ENCODE assay signal across 12 cellular contexts in the genomic region with DNA sequence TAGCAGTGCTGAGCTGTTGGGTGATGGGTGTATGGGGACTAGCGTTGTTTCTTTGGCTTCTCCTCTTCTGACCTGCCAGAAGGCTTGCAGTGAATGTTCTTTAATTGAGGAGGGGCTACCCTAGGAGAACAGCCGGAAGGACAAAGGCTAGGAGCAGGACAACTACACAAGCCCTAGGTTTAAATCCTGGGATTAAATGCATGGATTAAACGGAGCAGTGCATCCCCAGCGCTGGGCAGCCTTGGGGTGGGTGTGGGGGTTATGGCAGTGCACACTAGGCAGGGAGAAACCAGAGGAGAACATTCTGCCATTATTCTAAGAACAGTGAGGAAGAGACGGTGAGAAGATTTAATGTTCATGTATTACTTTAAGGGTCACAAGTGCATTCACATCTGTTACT.
A peak's percentile ranks its signal among the peaks of the same experiment; 100 is the strongest.
DNase-seq lines count a peak whose midpoint lies in the region; ATAC-seq and TF ChIP-seq lines count a peak whose summit lies in the region.
"Had no signal": no experiment of that assay in that cellular context is flagged by ENCODE, and none has a peak within 500 bp of the region (broad histone marks: within the 10 kb centered on the region; RNA-seq: fewer than 3 reads in every experiment).

No MANE protein-coding gene starts in this region.

- H3K36me3 Mint-ChIP-seq in dendritic cell treated with granulocyte-macrophage colony-stimulating factor and Interleukin-4, amounts not matched to agents 40 ng/mL and 50 ng/mL, for 4 days (ENCODE audit: low read depth), result peaks cover 100% of the 10 kb centered on the region
- H3K36me3 Mint-ChIP-seq in neural crest cell (ENCODE audit: low read depth) (peaks cover 6% of the 10 kb centered on the region), type B pancreatic cell (peaks cover 9% of the 10 kb centered on the region)

- intact Hi-C loops in dendritic cell treated with granulocyte-macrophage colony-stimulating factor and Interleukin-4, amounts not matched to agents 40 ng/mL and 50 ng/mL, for 4 days (cut with micrococcal nuclease), result no loop called here

- no peak for TF ChIP-seq CTCF in neural crest cell (conservative IDR thresholded peaks at IDR 0.05)
- no peak for TF ChIP-seq CTCF in type B pancreatic cell (conservative IDR thresholded peaks at IDR 0.05)

- no peak for ATAC-seq in stimulated activated naive CD8-positive, alpha-beta T cell treated with anti-CD3 and anti-CD28 coated beads, Interleukin-15, amount 100 ng/mL, for 72 hours
- no peak for ATAC-seq in stimulated activated naive CD8-positive, alpha-beta T cell treated with anti-CD3 and anti-CD28 coated beads, Interleukin-15, Interleukin-2, amounts not matched to agents 100 U/mL and 50 U/mL, for 24 hours
- ATAC-seq in left lobe of liver, result no peak
- ATAC-seq: naive thymus-derived CD8-positive, alpha-beta T cell had no signal

- H3K27ac Mint-ChIP-seq in stimulated activated naive CD8-positive, alpha-beta T cell treated with anti-CD3 and anti-CD28 coated beads, Interleukin-15, amount 100 ng/mL, for 72 hours, result peak overlapping the region; percentile 20 to 50
- peak overlapping the region; percentile 81 for H3K27ac Mint-ChIP-seq in dendritic cell treated with granulocyte-macrophage colony-stimulating factor and Interleukin-4, amounts not matched to agents 40 ng/mL and 50 ng/mL, for 4 days
- H3K27ac Mint-ChIP-seq in neural crest cell (ENCODE audit: unreplicated experiment), result peak overlapping the region; percentile 60
- peak overlapping the region; percentile 88 for H3K27ac Mint-ChIP-seq in type B pancreatic cell
- H3K27ac Mint-ChIP-seq: T-cell had no signal

- no peak for DNase-seq in stimulated activated naive CD8-positive, alpha-beta T cell treated with anti-CD3 and anti-CD28 coated beads, Interleukin-15, amount 100 ng/mL, for 72 hours
- DNase-seq in stimulated activated naive CD8-positive, alpha-beta T cell treated with anti-CD3 and anti-CD28 coated beads, Interleukin-15, Interleukin-2, amounts not matched to agents 100 U/mL and 50 U/mL, for 24 hours, result no peak
- DNase-seq in neural crest cell (ENCODE audit: low read depth, low spot score) (no peak), type B pancreatic cell (ENCODE audit: extremely low spot score, unreplicated experiment) (no peak), NCI-H146 treated with DMSO at 0.1 percent for 48 hours (lab: John Stamatoyannopoulos, UW; ENCODE audit: unreplicated experiment) (no peak), left lobe of liver (ENCODE audit: low spot score) (no peak), NOMO-1 treated with dmso at 0.1 percent for 144 hours (lab: John Stamatoyannopoulos, UW; ENCODE audit: unreplicated experiment) (no peak)
- DNase-seq: activated T-cell treated with anti-CD3 and anti-CD28 coated beads, Interleukin-2, amount 50 U/mL, for 1 hour; naive thymus-derived CD8-positive, alpha-beta T cell; NCI-H187 treated with DMSO at 0.1 percent for 48 hours had no signal

- no peaks in the 10 kb centered on the region for H3K9me3 Mint-ChIP-seq in stimulated activated naive CD8-positive, alpha-beta T cell treated with anti-CD3 and anti-CD28 coated beads, Interleukin-15, amount 100 ng/mL, for 72 hours
- H3K9me3 Mint-ChIP-seq in dendritic cell treated with granulocyte-macrophage colony-stimulating factor and Interleukin-4, amounts not matched to agents 40 ng/mL and 50 ng/mL, for 4 days, result no peaks in the 10 kb centered on the region
- H3K9me3 Mint-ChIP-seq in neural crest cell (no peaks in the 10 kb centered on the region), type B pancreatic cell (no peaks in the 10 kb centered on the region)
- H3K9me3 Mint-ChIP-seq: naive thymus-derived CD8-positive, alpha-beta T cell; T-cell had no signal

- no peak overlapping the region for H3K4me3 Mint-ChIP-seq in stimulated activated naive CD8-positive, alpha-beta T cell treated with anti-CD3 and anti-CD28 coated beads, Interleukin-15, amount 100 ng/mL, for 72 hours
- no peak overlapping the region for H3K4me3 Mint-ChIP-seq in dendritic cell treated with granulocyte-macrophage colony-stimulating factor and Interleukin-4, amounts not matched to agents 40 ng/mL and 50 ng/mL, for 4 days
- H3K4me3 Mint-ChIP-seq in neural crest cell (peak overlapping the region; percentile 65), type B pancreatic cell (no peak overlapping the region)
- H3K4me3 Mint-ChIP-seq: naive thymus-derived CD8-positive, alpha-beta T cell; T-cell had no signal

- no peaks in the 10 kb centered on the region for H3K27me3 Mint-ChIP-seq in stimulated activated naive CD8-positive, alpha-beta T cell treated with anti-CD3 and anti-CD28 coated beads, Interleukin-15, amount 100 ng/mL, for 72 hours
- no peaks in the 10 kb centered on the region for H3K27me3 Mint-ChIP-seq in dendritic cell treated with granulocyte-macrophage colony-stimulating factor and Interleukin-4, amounts not matched to agents 40 ng/mL and 50 ng/mL, for 4 days
- H3K27me3 Mint-ChIP-seq in neural crest cell (ENCODE audit: low read depth) (no peaks in the 10 kb centered on the region), type B pancreatic cell (no peaks in the 10 kb centered on the region)
- H3K27me3 Mint-ChIP-seq: naive thymus-derived CD8-positive, alpha-beta T cell; T-cell had no signal

- H3K4me1 Mint-ChIP-seq in stimulated activated naive CD8-positive, alpha-beta T cell treated with anti-CD3 and anti-CD28 coated beads, Interleukin-15, amount 100 ng/mL, for 72 hours, result peaks cover 6% of the 10 kb centered on the region
- peaks cover 47% of the 10 kb centered on the region for H3K4me1 Mint-ChIP-seq in dendritic cell treated with granulocyte-macrophage colony-stimulating factor and Interleukin-4, amounts not matched to agents 40 ng/mL and 50 ng/mL, for 4 days (ENCODE audit: low read depth)
- H3K4me1 Mint-ChIP-seq in neural crest cell (peaks cover 23% of the 10 kb centered on the region), type B pancreatic cell (ENCODE audit: unreplicated experiment) (peaks cover 37% of the 10 kb centered on the region)
- H3K4me1 Mint-ChIP-seq: T-cell had no signal

Comparison
In these comparisons a context has a peak if more than half of its experiments do, and no peak if none do; other contexts are left out.
1. H3K27ac Mint-ChIP-seq: peak in every context shown above with its lines; median percentile 88 in type B pancreatic cell; 81 in dendritic cell treated with granulocyte-macrophage colony-stimulating factor and Interleukin-4, amounts not matched to agents 40 ng/mL and 50 ng/mL, for 4 days; 60 in neural crest cell; 35 in stimulated activated naive CD8-positive, alpha-beta T cell treated with anti-CD3 and anti-CD28 coated beads, Interleukin-15, amount 100 ng/mL, for 72 hours.